Comparison of ENCODE assay signal across 14 cellular contexts in the genomic region with DNA sequence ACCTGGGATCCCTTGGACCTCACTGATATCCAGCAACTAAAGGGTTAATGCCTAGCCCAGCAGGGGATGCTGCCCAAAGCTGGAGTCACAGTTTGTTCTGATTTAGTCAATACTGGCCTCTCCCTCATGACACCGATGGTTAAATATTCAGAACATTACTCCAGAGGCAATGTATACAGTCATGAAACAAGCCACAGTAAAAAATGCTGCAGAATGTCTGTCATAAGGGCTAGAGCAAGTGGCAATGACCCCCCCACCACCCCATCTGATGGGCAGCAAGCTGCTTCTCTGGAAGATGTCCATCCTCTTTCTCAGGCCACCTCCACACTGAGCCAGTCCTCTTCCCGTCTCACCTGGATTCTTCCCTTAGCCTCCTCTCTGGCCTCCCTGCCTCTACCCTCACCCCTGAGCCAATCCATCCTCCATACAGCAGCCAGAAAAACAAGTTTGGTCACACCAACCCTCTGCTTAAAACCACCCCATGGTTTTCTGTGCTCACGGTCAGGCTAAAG.
DNase-seq lines count a peak whose midpoint lies in the region; ATAC-seq and TF ChIP-seq lines count a peak whose summit lies in the region.
"Had no signal": no experiment of that assay in that cellular context is flagged by ENCODE, and none has a peak within 500 bp of the region (broad histone marks: within the 10 kb centered on the region; RNA-seq: fewer than 3 reads in every experiment).

No MANE protein-coding gene starts in this region.

- H3K27me3 ChIP-seq in PC-9 (ENCODE audit: insufficient read depth, low read depth) (no peaks in the 10 kb centered on the region), esophagus squamous epithelium (peaks cover 0 to 6% (median 0%) of the 10 kb centered on the region in 4 donors), sigmoid colon (peaks cover 0 to 20% (median 0%) of the 10 kb centered on the region in 3 donors), left lung (peaks cover 0 to 40% of the 10 kb centered on the region in 2 donors)

- no peak for TF ChIP-seq EP300 in sigmoid colon (IDR thresholded peaks at IDR 0.05)

- H3K4me1 ChIP-seq in PC-9 (replicated peaks; ENCODE audit: insufficient read depth) (peaks cover 62% of the 10 kb centered on the region), esophagus squamous epithelium (peaks cover 22 to 79% (median 27%) of the 10 kb centered on the region in 3 donors), sigmoid colon (peaks cover 0 to 76% (median 55%) of the 10 kb centered on the region in 4 donors), left lung (no peaks in the 10 kb centered on the region)

- BruUV-seq in PC-9 (replicated peaks; lab: Mats Ljungman, UMichigan), result no TSS peak

- H3K4me3 ChIP-seq in PC-9, result no peak overlapping the region
- H3K4me3 ChIP-seq in esophagus squamous epithelium, result no peak overlapping the region
- H3K4me3 ChIP-seq in sigmoid colon, result no peak overlapping the region
- no peak overlapping the region for H3K4me3 ChIP-seq in left lung

- 31 to 32% methylated on average over 2 to 3 of the region's 3 CpGs for WGBS in esophagus squamous epithelium, 2 donors
- 29 to 42% methylated on average over 3 of the region's 3 CpGs for WGBS in sigmoid colon, 2 donors

- TF ChIP-seq CTCF in PC-9 (conservative IDR thresholded peaks at IDR 0.05) (no peak), esophagus squamous epithelium (IDR thresholded peaks at IDR 0.05) (no peak), sigmoid colon (IDR thresholded peaks at IDR 0.05) (no peak), left lung (IDR thresholded peaks at IDR 0.05) (no peak)

- H3K27ac ChIP-seq in PC-9 (peak overlapping the region; percentile 32), esophagus squamous epithelium (peak overlapping the region in 3 of 4 donors; percentile 49 to 74 (median 71)), sigmoid colon (peak overlapping the region in 2 of 4 donors; percentile 8 to 38), left lung (no peak overlapping the region)

- peaks cover 26% of the 10 kb centered on the region; the same call in 1 of the 2 replicates for H3F3A ChIP-seq in PC-9 (ENCODE audit: insufficient read depth, low read depth)

- H3K9me3 ChIP-seq in PC-9 (ENCODE audit: insufficient read depth, low read depth), result no peaks in the 10 kb centered on the region
- no peaks in the 10 kb centered on the region for H3K9me3 ChIP-seq in esophagus squamous epithelium
- H3K9me3 ChIP-seq in sigmoid colon, result no peaks in the 10 kb centered on the region
- H3K9me3 ChIP-seq in left lung, result no peaks in the 10 kb centered on the region

- H3K4me2 ChIP-seq in PC-9, result peak overlapping the region; percentile 63

- ATAC-seq in left lung, result no peak

- H3K9me2 ChIP-seq in PC-9 (ENCODE audit: insufficient read depth), result no peaks in the 10 kb centered on the region

- TF ChIP-seq POLR2A in esophagus squamous epithelium (IDR thresholded peaks at IDR 0.05) (no peak), sigmoid colon (IDR thresholded peaks at IDR 0.05) (no peak), erythroblast (IDR thresholded peaks at IDR 0.05; ENCODE audit: low read length) (no peak)

- H3K36me3 ChIP-seq in PC-9 (ENCODE audit: low read depth) (no peaks in the 10 kb centered on the region), esophagus squamous epithelium (no peaks in the 10 kb centered on the region), sigmoid colon (no peaks in the 10 kb centered on the region), left lung (no peaks in the 10 kb centered on the region)

- DNase-seq in ELR (ENCODE audit: low read depth), result peak; percentile 78
- DNase-seq in PC-9, result peak in 1 of 2 experiments; percentile 89
- DNase-seq in esophagus squamous epithelium (lab: John Stamatoyannopoulos, UW), result no peak
- peak; percentile 34 for DNase-seq in sigmoid colon
- DNase-seq in erythroblast (lab: John Stamatoyannopoulos, UW), result no peak
- DNase-seq in left lung, result no peak
- no peak for DNase-seq in NOMO-1 treated with DMSO at 0.1 percent for 48 hours (lab: John Stamatoyannopoulos, UW; ENCODE audit: unreplicated experiment)
- no peak for DNase-seq in NCI-H510A treated with DMSO at 0.1 percent for 48 hours (lab: John Stamatoyannopoulos, UW)
- DNase-seq: activated CD8-positive, alpha-beta memory T cell treated with anti-CD3 and anti-CD28 coated beads, Interleukin-2, amount 50 U/mL, for 48 hours; midbrain; NCI-H524 treated with DMSO at 0.1 percent for 48 hours; SHP77 treated with DMSO at 0.1 percent for 48 hours; stimulated activated CD4-positive, alpha-beta T cell treated with anti-CD3 and anti-CD28 coated beads, Interleukin-2, amount 100 ng/mL, for 48 hours; stimulated activated naive CD8-positive, alpha-beta T cell treated with anti-CD3 and anti-CD28 coated beads, Interleukin-15, amount 100 ng/mL, for 72 hours had no signal

- POLR2A ChIA-PET in PC-9 (lab: Charles Lee; ENCODE audit: unreplicated experiment), result no interaction called here

- intact Hi-C loops in PC-9 (cut with micrococcal nuclease; ENCODE audit: unreplicated experiment), result no loop called here
- intact Hi-C loops in esophagus squamous epithelium (cut with DNase I), result no loop called here
- intact Hi-C loops in sigmoid colon (cut with DNase I), result loop anchor here (2.0 kb wide), 1 partner anchor 35 kb away; no protein-coding TSS in a partner anchor
- intact Hi-C loops in left lung (cut with DNase I), result no loop called here

- no peaks in the 10 kb centered on the region for H4K20me1 ChIP-seq in PC-9 (ENCODE audit: insufficient read depth)

- H2AFZ ChIP-seq in PC-9, result peak overlapping the region; percentile 63; the same call in 1 of the 2 replicates

- no peaks in the 10 kb centered on the region for H3K79me2 ChIP-seq in PC-9 (ENCODE audit: low read depth)

- CTCF ChIA-PET in PC-9 (lab: Charles Lee), result no interaction called here

Comparison
In these comparisons a context has a peak if more than half of its experiments do, and no peak if none do; other contexts are left out.
1. DNase-seq: peak in ELR (single experiment) and sigmoid colon (single experiment); none in esophagus squamous epithelium (single experiment), erythroblast (0 of 2), left lung (0 of 2), NOMO-1 treated with DMSO at 0.1 percent for 48 hours (single experiment) and NCI-H510A treated with DMSO at 0.1 percent for 48 hours (single experiment).
2. H3K27ac ChIP-seq: peak in PC-9 (single experiment) and esophagus squamous epithelium (3 of 4); none in left lung (0 of 2).